20 cellular contexts compared by ENCODE assay signal in genomic region chr2:191190861-191191552, GRCh38.
"Had no signal": no experiment of that assay in that cellular context is flagged by ENCODE, and none has a peak within 500 bp of the region (broad histone marks: within the 10 kb centered on the region; RNA-seq: fewer than 3 reads in every experiment).

No MANE protein-coding gene starts in this region.

- H3K36me3 Mint-ChIP-seq: brain; stimulated activated naive B cell treated with anti-CD40 and anti-IgM and Interleukin-4, amounts not matched to agents 10 μg/mL and 1 μg/mL and 100 μg/mL, for 72 hours had no signal

- H3K36me3 ChIP-seq: left ventricle myocardium inferior, tibial artery had no signal

- ATAC-seq: activated CD4-positive, CD25-positive, alpha-beta regulatory T cell treated with anti-CD3 and anti-CD28 coated beads, Interleukin-2, amount 50 U/mL, for 24 hours; foreskin keratinocyte; mucosa of descending colon; naive thymus-derived CD8-positive, alpha-beta T cell; stimulated activated naive B cell treated with anti-CD40 and anti-IgM and Interleukin-4, amounts not matched to agents 10 μg/mL and 1 μg/mL and 100 μg/mL, for 72 hours had no signal

- DNase-seq: activated CD8-positive, alpha-beta memory T cell treated with anti-CD3 and anti-CD28 coated beads, Interleukin-2, amount 50 U/mL, for 48 hours; activated naive CD4-positive, alpha-beta T cell; amygdala; cortex of kidney; effector CD4-positive, alpha-beta T cell; foreskin keratinocyte; glutamatergic neuron; hypothalamus; left ventricle myocardium inferior; mucosa of descending colon; naive thymus-derived CD8-positive, alpha-beta T cell; nucleus accumbens; posterior cingulate gyrus; retina; stimulated activated CD4-positive, alpha-beta T cell treated with anti-CD3 and anti-CD28 coated beads, Interleukin-2, amount 100 ng/mL, for 48 hours; stimulated activated naive B cell treated with anti-CD40 and anti-IgM and Interleukin-4, amounts not matched to agents 10 μg/mL and 1 μg/mL and 100 μg/mL, for 72 hours; T1000; tibial artery had no signal

- H3K4me3 ChIP-seq: left ventricle myocardium inferior, mucosa of descending colon, tibial artery had no signal

- H3K27me3 ChIP-seq: foreskin keratinocyte, tibial artery had no signal

- H3K27me3 Mint-ChIP-seq: brain; naive thymus-derived CD8-positive, alpha-beta T cell; stimulated activated naive B cell treated with anti-CD40 and anti-IgM and Interleukin-4, amounts not matched to agents 10 μg/mL and 1 μg/mL and 100 μg/mL, for 72 hours had no signal

- H3K4me1 Mint-ChIP-seq: brain had no signal

- H3K9me3 Mint-ChIP-seq: stimulated activated naive B cell treated with anti-CD40 and anti-IgM and Interleukin-4, amounts not matched to agents 10 μg/mL and 1 μg/mL and 100 μg/mL, for 72 hours had no signal

- H3K9me3 ChIP-seq: left ventricle myocardium inferior, mucosa of descending colon, tibial artery had no signal

- H3K4me3 Mint-ChIP-seq: brain; stimulated activated naive B cell treated with anti-CD40 and anti-IgM and Interleukin-4, amounts not matched to agents 10 μg/mL and 1 μg/mL and 100 μg/mL, for 72 hours had no signal

- H3K27ac Mint-ChIP-seq: brain had no signal

- H3K27ac ChIP-seq: foreskin keratinocyte, left ventricle myocardium inferior, tibial artery had no signal

- H3K4me1 ChIP-seq: left ventricle myocardium inferior, tibial artery had no signal
